2 cellular contexts compared by ENCODE assay signal in genomic region chr7:108055541-108056135, GRCh38.
TF ChIP-seq lines count a peak whose summit lies in the region.

No MANE protein-coding gene starts in this region.

TF ChIP-seq in IMR-90, 13 proteins besides CTCF, POLR2A, EP300 and RAD21:
- TF ChIP-seq RFX5 (IDR thresholded peaks at IDR 0.05; ENCODE audit: low read depth, low read length) (no peak), SMC3 (IDR thresholded peaks at IDR 0.05; ENCODE audit: low read depth, low read length) (no peak), BHLHE40 (IDR thresholded peaks at IDR 0.05; ENCODE audit: low read depth, low read length) (no peak), MXI1 (IDR thresholded peaks at IDR 0.05; ENCODE audit: borderline replicate concordance, low read depth, low read length) (no peak), FOS (IDR thresholded peaks at IDR 0.05; ENCODE audit: low read depth, low read length) (no peak), CHD1 (IDR thresholded peaks at IDR 0.05; ENCODE audit: low read depth, low read length) (no peak), MAZ (IDR thresholded peaks at IDR 0.05; ENCODE audit: borderline replicate concordance, low read depth, low read length) (no peak), NFE2L2 (IDR thresholded peaks at IDR 0.05; ENCODE audit: low read depth, low read length) (no peak), RCOR1 (IDR thresholded peaks at IDR 0.05; ENCODE audit: insufficient replicate concordance, low read length) (no peak), CEBPB (IDR thresholded peaks at IDR 0.05; ENCODE audit: low read depth, low read length) (no peak)

TF ChIP-seq in H1, 55 proteins besides CTCF, POLR2A, EP300 and RAD21:
- TF ChIP-seq HDAC6 (IDR thresholded peaks at IDR 0.05; ENCODE audit: low read depth, low read length) (no peak), RBBP5 (IDR thresholded peaks at IDR 0.05; ENCODE audit: borderline replicate concordance, low read depth, low read length) (no peak), CHD2 (IDR thresholded peaks at IDR 0.05; ENCODE audit: low read length) (no peak), MAFK (IDR thresholded peaks at IDR 0.05; ENCODE audit: low read depth, low read length) (no peak), PHF8 (conservative IDR thresholded peaks at IDR 0.05; ENCODE audit: low read depth, low read length) (no peak), SIN3A (conservative IDR thresholded peaks at IDR 0.05 in 1 of 2, IDR thresholded peaks at IDR 0.05 in 1 of 2; ENCODE audit: low read depth in 1 of 2, low read length in 2 of 2) (no peak), GTF2F1 (IDR thresholded peaks at IDR 0.05; ENCODE audit: borderline replicate concordance, low read depth, low read length) (no peak), RNF2 (IDR thresholded peaks at IDR 0.05; ENCODE audit: borderline replicate concordance, low read depth, low read length, missing control alignments, poor library complexity, severe bottlenecking) (no peak), TEAD4 (IDR thresholded peaks at IDR 0.05; ENCODE audit: low read depth, low read length) (no peak), KDM4A (IDR thresholded peaks at IDR 0.05; ENCODE audit: low read depth, low read length, severe bottlenecking) (no peak), BCL11A (IDR thresholded peaks at IDR 0.05; ENCODE audit: low read depth in 2 of 2, low read length in 2 of 2) (no peak), TAF7 (optimal IDR thresholded peaks at IDR 0.05; ENCODE audit: borderline replicate concordance, low read depth, low read length) (no peak), SP1 (IDR thresholded peaks at IDR 0.05; ENCODE audit: low read depth, low read length) (no peak), MAX (IDR thresholded peaks at IDR 0.05) (no peak), SP4 (IDR thresholded peaks at IDR 0.05; ENCODE audit: low read length) (no peak), CHD7 (IDR thresholded peaks at IDR 0.05; ENCODE audit: insufficient replicate concordance, low read length) (no peak), YY1 (IDR thresholded peaks at IDR 0.05; ENCODE audit: low read depth, low read length) (no peak), RFX5 (IDR thresholded peaks at IDR 0.05; ENCODE audit: borderline replicate concordance, low read depth, low read length) (no peak), FOSL1 (IDR thresholded peaks at IDR 0.05; ENCODE audit: insufficient read depth, low read depth, low read length) (no peak), JUN (IDR thresholded peaks at IDR 0.05; ENCODE audit: low read depth, low read length) (no peak)
